21 cellular contexts compared by ENCODE assay signal in genomic region chr5:168667301-168667859, GRCh38.
"Had no signal": no experiment of that assay in that cellular context is flagged by ENCODE, and none has a peak within 500 bp of the region (broad histone marks: within the 10 kb centered on the region; RNA-seq: fewer than 3 reads in every experiment).

No MANE protein-coding gene starts in this region.

- H3K27ac Mint-ChIP-seq: mesothelial cell of epicardium, naive B cell, nephron had no signal

- H3K36me3 ChIP-seq: heart right ventricle had no signal

- H3K4me1 ChIP-seq: heart right ventricle, parathyroid adenoma, psoas muscle, stomach had no signal

- H2AFZ ChIP-seq: parathyroid adenoma had no signal

- H3K4me1 Mint-ChIP-seq: mesothelial cell of epicardium, naive B cell, nephron had no signal

- DNase-seq: cortex of kidney; dorsolateral prefrontal cortex; effector memory CD4-positive, alpha-beta T cell; heart right ventricle; hypothalamus; kidney glomerular epithelial cell; naive B cell; psoas muscle; retina; stimulated activated CD4-positive, alpha-beta T cell treated with anti-CD3 and anti-CD28 coated beads, Interleukin-12 subunit alpha, Interleukin-12 subunit beta, amount 100 ng/mL, for 4 hours; stimulated activated naive CD4-positive, alpha-beta T cell; stomach; substantia nigra; trophoblast cell had no signal

- ATAC-seq: esophagus mucosa, heart right ventricle, left lobe of liver, psoas muscle, sciatic nerve had no signal

- H3K36me3 Mint-ChIP-seq: naive B cell had no signal

- H3K9me3 ChIP-seq: heart right ventricle, psoas muscle, stomach, thoracic aorta had no signal

- H3K9ac ChIP-seq: parathyroid adenoma had no signal

- H3K27ac ChIP-seq: dorsolateral prefrontal cortex, heart right ventricle, parathyroid adenoma, psoas muscle, stomach, thoracic aorta had no signal

- H3K4me3 ChIP-seq: dorsolateral prefrontal cortex, heart right ventricle, psoas muscle, stomach, thoracic aorta had no signal

- H3K27me3 ChIP-seq: heart right ventricle, stomach had no signal

- H3K4me3 Mint-ChIP-seq: mesothelial cell of epicardium, naive B cell, nephron had no signal

- H3K9me3 Mint-ChIP-seq: mesothelial cell of epicardium, naive B cell, nephron had no signal
